In the genomic region with DNA sequence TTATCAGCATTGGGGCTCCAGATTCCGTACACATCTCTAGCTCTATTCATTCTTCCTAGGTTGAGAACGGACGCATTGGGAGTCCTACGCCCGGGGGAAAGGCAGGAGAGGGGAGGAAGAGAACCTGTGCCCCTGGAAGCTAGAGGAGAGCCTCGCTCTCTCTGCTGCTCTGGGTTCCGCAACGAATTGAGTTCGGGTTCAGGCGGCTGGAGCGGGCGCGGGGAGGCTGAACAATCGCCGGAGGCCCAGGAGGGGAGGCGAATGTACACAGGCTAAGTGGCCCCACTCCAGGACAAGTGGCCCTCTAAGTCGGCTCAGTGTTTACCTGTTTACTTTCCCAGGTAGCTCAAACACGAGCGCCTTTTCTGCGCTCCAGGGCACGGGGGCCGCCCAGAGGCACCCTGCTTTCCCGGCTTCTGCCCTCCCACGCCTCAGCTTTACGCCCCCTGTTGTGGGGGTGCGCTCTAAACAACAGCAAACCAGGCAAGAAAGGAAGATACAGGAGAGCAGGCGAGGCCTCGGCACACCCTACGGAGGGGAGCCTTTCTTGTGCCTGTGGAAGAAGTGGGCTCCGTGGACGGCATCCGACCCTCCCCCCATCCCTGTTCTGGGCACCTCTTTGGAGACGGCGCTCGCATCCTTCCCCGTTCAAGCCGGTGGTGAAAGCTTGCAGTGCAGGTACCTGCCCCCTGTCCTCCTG, we compare ENCODE assay signal across 17 cellular contexts. TPM values are rescaled to one million over a fixed set of nuclear protein-coding genes. Genes with fewer than 3 reads are reported as not detected.
DNase-seq lines count a peak whose midpoint lies in the region; ATAC-seq and TF ChIP-seq lines count a peak whose summit lies in the region.
"Had no signal": no experiment of that assay in that cellular context is flagged by ENCODE, and none has a peak within 500 bp of the region (broad histone marks: within the 10 kb centered on the region; RNA-seq: fewer than 3 reads in every experiment).

No MANE protein-coding gene starts in this region.

- no peak overlapping the region for H3K27ac ChIP-seq in lower lobe of right lung
- H3K27ac ChIP-seq: right atrium auricular region had no signal

- POLR2A ChIA-PET in GM10248 (lab: Yijun Ruan, JAX) = no interaction called here

- H3K4me1 ChIP-seq in lower lobe of right lung = peaks cover 39% of the 10 kb centered on the region

- peak; percentile 86 to 94 for ATAC-seq in lower lobe of right lung
- no peak for ATAC-seq in GM21515 (IDR thresholded peaks at IDR 0.05; ENCODE audit: unreplicated experiment)
- ATAC-seq: left lobe of liver, natural killer cell had no signal

- intact Hi-C loops in lower lobe of right lung (cut with DNase I) = no loop called here

- no peaks in the 10 kb centered on the region for H3K9me3 ChIP-seq in lower lobe of right lung
- H3K9me3 ChIP-seq: right atrium auricular region had no signal

- H3K36me3 ChIP-seq in lower lobe of right lung = no peaks in the 10 kb centered on the region
- H3K36me3 ChIP-seq: right atrium auricular region had no signal

- H3K4me3 ChIP-seq in lower lobe of right lung = no peak overlapping the region
- H3K4me3 ChIP-seq: dorsolateral prefrontal cortex, right atrium auricular region had no signal

- TF ChIP-seq CTCF in GM10248 (IDR thresholded peaks at IDR 0.05; ENCODE audit: control extremely low read depth, extremely low read depth, low read depth, missing control alignments) = no peak
- no peak for TF ChIP-seq CTCF in lower lobe of right lung (IDR thresholded peaks at IDR 0.05)

- peak; percentile 88 for DNase-seq in COLO668 (lab: John Stamatoyannopoulos, UW; ENCODE audit: unreplicated experiment)
- peak; percentile 25 for DNase-seq in GM10248 (ENCODE audit: extremely low spot score)
- DNase-seq in NCI-H510A (lab: John Stamatoyannopoulos, UW) = peak; percentile 58
- DNase-seq in lower lobe of right lung = peak; percentile 85
- no peak for DNase-seq in OCI-M1 (lab: John Stamatoyannopoulos, UW)
- no peak for DNase-seq in activated gamma-delta T cell (lab: John Stamatoyannopoulos, UW)
- no peak for DNase-seq in NCI-H2227 treated with DMSO at 0.1 percent for 48 hours (lab: John Stamatoyannopoulos, UW)
- DNase-seq: activated CD4-positive, alpha-beta memory T cell treated with anti-CD3 and anti-CD28 coated beads for 36 hours; dorsolateral prefrontal cortex; GDM1; natural killer cell; Right ventricle myocardium superior; stimulated activated CD8-positive, alpha-beta memory T cell treated with anti-CD3 and anti-CD28 coated beads, Interleukin-4, amount 100 ng/mL, for 48 hours had no signal

- peaks cover 100% of the 10 kb centered on the region for H3K27me3 ChIP-seq in lower lobe of right lung (ENCODE audit: low read depth)

- CTCF ChIA-PET in GM10248 (lab: Yijun Ruan, JAX) = interaction anchor here (0.6 to 1.3 kb wide), 3 partner anchors 9 to 125 kb away, joined by 3 read pairs; no protein-coding TSS in a partner anchor

RNA-seq across cellular contexts. Expression of gene NKX2-2, which starts 4.6 kb away (rescaled TPM):
- not detected for total RNA-seq in lower lobe of right lung
- total RNA-seq: activated CD4-positive, alpha-beta memory T cell treated with anti-CD3 and anti-CD28 coated beads for 36 hours; left lobe of liver; natural killer cell; right atrium auricular region; Right ventricle myocardium superior; ureter had no signal

Comparison
In these comparisons a context has a peak if more than half of its experiments do, and no peak if none do; other contexts are left out.
1. DNase-seq: peak in COLO668 (single experiment), GM10248 (single experiment), NCI-H510A (single experiment) and lower lobe of right lung (single experiment); none in OCI-M1 (single experiment), activated gamma-delta T cell (single experiment) and NCI-H2227 treated with DMSO at 0.1 percent for 48 hours (single experiment).